22 cellular contexts compared by ENCODE assay signal in genomic region chr2:146246734-146247523, GRCh38.
DNase-seq lines count a peak whose midpoint lies in the region; ATAC-seq, FAIRE-seq and TF ChIP-seq lines count a peak whose summit lies in the region.
"Had no signal": no experiment of that assay in that cellular context is flagged by ENCODE, and none has a peak within 500 bp of the region (broad histone marks: within the 10 kb centered on the region; RNA-seq: fewer than 3 reads in every experiment).

No MANE protein-coding gene starts in this region.

- peaks cover 0 to 23% of the 10 kb centered on the region in 2 experiments; a peak in 3 of 4 replicates for H3K4me1 ChIP-seq in SK-N-SH (ENCODE audit: control insufficient read depth in 1 of 2, insufficient read depth in 2 of 2, low read depth in 1 of 2, low read length in 1 of 2)
- peaks cover 0 to 8% (median 7%) of the 10 kb centered on the region in 3 donors for H3K4me1 ChIP-seq in pancreas
- H3K4me1 ChIP-seq in CD8-positive, alpha-beta T cell (ENCODE audit: insufficient read depth, low read length): no peaks in the 10 kb centered on the region
- no peaks in the 10 kb centered on the region for H3K4me1 ChIP-seq in mesenchymal stem cell (ENCODE audit: control insufficient read depth, insufficient read depth, low read depth, low read length)
- H3K4me1 ChIP-seq: ascending aorta had no signal

- no peaks in the 10 kb centered on the region for H3K36me3 Mint-ChIP-seq in CD8-positive, alpha-beta T cell

- no peaks in the 10 kb centered on the region for H3K27me3 ChIP-seq in SK-N-SH (ENCODE audit: insufficient read depth)
- H3K27me3 ChIP-seq in pancreas: no peaks in the 10 kb centered on the region
- no peaks in the 10 kb centered on the region for H3K27me3 ChIP-seq in CD8-positive, alpha-beta T cell (ENCODE audit: insufficient read depth, low read length)
- no peaks in the 10 kb centered on the region for H3K27me3 ChIP-seq in mesenchymal stem cell (ENCODE audit: control insufficient read depth in 1 of 2, insufficient read depth in 1 of 2, low read length in 2 of 2)
- H3K27me3 ChIP-seq: ascending aorta had no signal

- H3K9me3 ChIP-seq in SK-N-SH (no peaks in the 10 kb centered on the region), pancreas (no peaks in the 10 kb centered on the region), mesenchymal stem cell (ENCODE audit: control insufficient read depth, low read length) (no peaks in the 10 kb centered on the region)
- H3K9me3 ChIP-seq in CD8-positive, alpha-beta T cell (ENCODE audit: low read length): no peaks in the 10 kb centered on the region
- H3K9me3 ChIP-seq: ascending aorta had no signal

- H3K4me3 ChIP-seq in SK-N-SH (ENCODE audit: low read depth in 2 of 2, low read length in 1 of 2): no peak overlapping the region
- H3K4me3 ChIP-seq in pancreas: no peak overlapping the region
- no peak overlapping the region for H3K4me3 ChIP-seq in CD8-positive, alpha-beta T cell (ENCODE audit: low read depth, low read length)
- no peak overlapping the region for H3K4me3 ChIP-seq in mesenchymal stem cell (ENCODE audit: insufficient read depth in 1 of 2, low read depth in 1 of 2, low read length in 2 of 2)
- H3K4me3 ChIP-seq: ascending aorta, coronary artery had no signal

- H3K18ac ChIP-seq in mesenchymal stem cell (ENCODE audit: low read depth in 1 of 2, low read length in 2 of 2): no peak overlapping the region

- FAIRE-seq in pancreas (lab: Jason Lieb, UNC): no peak
- FAIRE-seq: A204.1, urothelium cell line had no signal

- no peaks in the 10 kb centered on the region for H3K79me1 ChIP-seq in mesenchymal stem cell (replicated peaks; ENCODE audit: low read length, poor library complexity, severe bottlenecking)

- no peak overlapping the region for H2BK15ac ChIP-seq in mesenchymal stem cell (ENCODE audit: low read depth, poor library complexity, severe bottlenecking)

- intact Hi-C loops in pancreas (cut with DNase I): no loop called here
- intact Hi-C loops in CD8-positive, alpha-beta T cell (cut with DNase I, micrococcal nuclease): no loop called here

- H3K9me2 ChIP-seq in SK-N-SH: no peaks in the 10 kb centered on the region

- H3K4ac ChIP-seq in mesenchymal stem cell (ENCODE audit: low read depth in 1 of 2, low read length in 2 of 2): no peak overlapping the region

- peak overlapping the region in 1 of 2 experiments; percentile 68; a peak in 2 of 4 replicates for H3K27ac ChIP-seq in SK-N-SH (ENCODE audit: low read depth in 2 of 2, low read length in 1 of 2)
- no peak overlapping the region for H3K27ac ChIP-seq in pancreas
- no peak overlapping the region for H3K27ac ChIP-seq in CD8-positive, alpha-beta T cell (ENCODE audit: low read depth, low read length)
- H3K27ac ChIP-seq in mesenchymal stem cell (ENCODE audit: low read length, poor library complexity, severe bottlenecking): no peak overlapping the region
- H3K27ac ChIP-seq: ascending aorta, coronary artery had no signal

- no peak overlapping the region for H2BK5ac ChIP-seq in mesenchymal stem cell (ENCODE audit: low read depth, low read length, poor library complexity, severe bottlenecking)

- WGBS in SK-N-SH (ENCODE audit: low lambda C conversion rate): 2% methylated on average over 1 of the region's 1 CpG
- 0 to 2% methylated on average over 1 of the region's 1 CpG for WGBS in pancreas, 2 donors
- no CpG with 5 or more reads among the region's 1 CpG for WGBS in mesenchymal stem cell

- H3K14ac ChIP-seq in mesenchymal stem cell (ENCODE audit: low read length in 2 of 2): no peak overlapping the region

- peaks cover 4% of the 10 kb centered on the region for H3F3A ChIP-seq in SK-N-SH (replicated peaks; ENCODE audit: insufficient read depth)

- DNase-seq in NCI-H748 (lab: John Stamatoyannopoulos, UW; ENCODE audit: unreplicated experiment): peak; percentile 13
- no peak for DNase-seq in NCI-H748 treated with DMSO at 0.1 percent for 48 hours (lab: John Stamatoyannopoulos, UW)
- DNase-seq in SK-N-SH: no peak
- no peak for DNase-seq in pancreas
- DNase-seq in CD8-positive, alpha-beta T cell: no peak
- no peak for DNase-seq in mesenchymal stem cell
- no peak for DNase-seq in SIG-M5 (lab: John Stamatoyannopoulos, UW)
- DNase-seq: activated CD4-positive, alpha-beta T cell treated with anti-CD3 and anti-CD28 coated beads, Interleukin-2, amount 50 U/mL, for 1 hour; activated naive CD4-positive, alpha-beta T cell treated with anti-CD3 and anti-CD28 coated beads for 36 hours; C1 segment of cervical spinal cord; DND-41; GOT3; left colon; NCI-H1930; NCI-H524 treated with DMSO at 0.1 percent for 48 hours; right cardiac atrium; stimulated activated CD4-positive, alpha-beta T cell treated with anti-CD3 and anti-CD28 coated beads, Interleukin-1b, Interleukin-23, amount 100 ng/mL, for 48 hours had no signal

- H3K9ac ChIP-seq in SK-N-SH (no peak overlapping the region), mesenchymal stem cell (ENCODE audit: low read length) (no peak overlapping the region)

- H2AFZ ChIP-seq in SK-N-SH (ENCODE audit: low read depth): peak overlapping the region; percentile 31
- H2AFZ ChIP-seq in mesenchymal stem cell (ENCODE audit: low read depth, low read length): no peak overlapping the region

- H3K4me2 ChIP-seq in SK-N-SH (no peak overlapping the region), mesenchymal stem cell (ENCODE audit: low read length, poor library complexity, severe bottlenecking) (no peak overlapping the region)

- no peak overlapping the region for H2BK120ac ChIP-seq in mesenchymal stem cell (ENCODE audit: low read depth, low read length)

- no peak overlapping the region for H4K91ac ChIP-seq in mesenchymal stem cell (ENCODE audit: low read length)

- TF ChIP-seq RAD21 in SK-N-SH (IDR thresholded peaks at IDR 0.05; ENCODE audit: low read length): no peak

- H3K27me3 Mint-ChIP-seq in CD8-positive, alpha-beta T cell (ENCODE audit: low read depth): no peaks in the 10 kb centered on the region

- no peaks in the 10 kb centered on the region for H3K4me1 Mint-ChIP-seq in CD8-positive, alpha-beta T cell (ENCODE audit: low read depth)

- no peak for TF ChIP-seq CTCF in SK-N-SH (IDR thresholded peaks at IDR 0.05)
- no peak for TF ChIP-seq CTCF in pancreas (IDR thresholded peaks at IDR 0.05)
- no peak for TF ChIP-seq CTCF in CD8-positive, alpha-beta T cell (IDR thresholded peaks at IDR 0.05)

- no peak overlapping the region for H3K27ac Mint-ChIP-seq in CD8-positive, alpha-beta T cell
- H3K27ac Mint-ChIP-seq: activated naive CD4-positive, alpha-beta T cell treated with anti-CD3 and anti-CD28 coated beads for 36 hours had no signal

- CTCF ChIA-PET in SK-N-SH (lab: Yijun Ruan, JAX): interaction anchor here (0.7 to 1.0 kb wide), 2 partner anchors 10 to 16 kb away, joined by 3 read pairs; no protein-coding TSS in a partner anchor
- CTCF ChIA-PET in CD8-positive, alpha-beta T cell (lab: Charles Lee): no interaction called here

- H3K4me3 Mint-ChIP-seq in CD8-positive, alpha-beta T cell: no peak overlapping the region
- H3K4me3 Mint-ChIP-seq: activated naive CD4-positive, alpha-beta T cell treated with anti-CD3 and anti-CD28 coated beads for 36 hours had no signal

- H2AK5ac ChIP-seq in mesenchymal stem cell (ENCODE audit: low read length, severe bottlenecking): no peak overlapping the region

- H4K8ac ChIP-seq in mesenchymal stem cell (ENCODE audit: low read length): no peak overlapping the region

- POLR2A ChIA-PET in SK-N-SH (lab: Yijun Ruan, JAX): no interaction called here
- POLR2A ChIA-PET in CD8-positive, alpha-beta T cell (lab: Charles Lee): interaction anchor here (0.7 kb wide), 1 partner anchor 8 kb away, joined by 3 read pairs; no protein-coding TSS in a partner anchor

- no peaks in the 10 kb centered on the region for H3K79me2 ChIP-seq in SK-N-SH (ENCODE audit: insufficient read depth)

- TF ChIP-seq EP300 in SK-N-SH (IDR thresholded peaks at IDR 0.05; ENCODE audit: borderline replicate concordance in 1 of 2, low read depth in 1 of 2, low read length in 1 of 2): no peak

- no peak overlapping the region for H3K23ac ChIP-seq in mesenchymal stem cell (ENCODE audit: low read length in 2 of 2)

- H3K36me3 ChIP-seq in SK-N-SH (replicated peaks in 1 of 2; ENCODE audit: control insufficient read depth in 1 of 2, insufficient read depth in 2 of 2, low read length in 1 of 2) (no peaks in the 10 kb centered on the region), pancreas (no peaks in the 10 kb centered on the region), mesenchymal stem cell (ENCODE audit: control insufficient read depth in 1 of 2, insufficient read depth in 2 of 2, low read depth in 1 of 2, low read length in 2 of 2) (no peaks in the 10 kb centered on the region)
- no peaks in the 10 kb centered on the region for H3K36me3 ChIP-seq in CD8-positive, alpha-beta T cell (ENCODE audit: insufficient read depth, low read length)
- H3K36me3 ChIP-seq: ascending aorta had no signal

- ATAC-seq in HG03354 (IDR thresholded peaks at IDR 0.05; ENCODE audit: poor library complexity, severe bottlenecking, unreplicated experiment) (peak; percentile 33), pancreas (peak in 3 of 4 donors; percentile 30 to 56 (median 32))
- ATAC-seq in CD8-positive, alpha-beta T cell: no peak
- ATAC-seq: left colon, right cardiac atrium had no signal

- H2BK12ac ChIP-seq in mesenchymal stem cell (ENCODE audit: low read length in 2 of 2): peak overlapping the region in 1 of 2 experiments; percentile 66

- H4K20me1 ChIP-seq in SK-N-SH (ENCODE audit: insufficient read depth): no peaks in the 10 kb centered on the region

- peaks cover 5% of the 10 kb centered on the region for H3K9me3 Mint-ChIP-seq in CD8-positive, alpha-beta T cell
- H3K9me3 Mint-ChIP-seq: activated naive CD4-positive, alpha-beta T cell treated with anti-CD3 and anti-CD28 coated beads for 36 hours had no signal

TF ChIP-seq in SK-N-SH, 30 proteins besides CTCF, POLR2A, EP300 and RAD21:
- no peak for TF ChIP-seq POLR2AphosphoS5 (IDR thresholded peaks at IDR 0.05; ENCODE audit: low read depth, low read length)
- TF ChIP-seq MAX (IDR thresholded peaks at IDR 0.05; ENCODE audit: low read depth): no peak
- TF ChIP-seq PBX3 (IDR thresholded peaks at IDR 0.05): no peak
- no peak for TF ChIP-seq RFX5 (IDR thresholded peaks at IDR 0.05; ENCODE audit: low read length)
